Comparison of ENCODE assay signal across 2 cellular contexts in the genomic region with DNA sequence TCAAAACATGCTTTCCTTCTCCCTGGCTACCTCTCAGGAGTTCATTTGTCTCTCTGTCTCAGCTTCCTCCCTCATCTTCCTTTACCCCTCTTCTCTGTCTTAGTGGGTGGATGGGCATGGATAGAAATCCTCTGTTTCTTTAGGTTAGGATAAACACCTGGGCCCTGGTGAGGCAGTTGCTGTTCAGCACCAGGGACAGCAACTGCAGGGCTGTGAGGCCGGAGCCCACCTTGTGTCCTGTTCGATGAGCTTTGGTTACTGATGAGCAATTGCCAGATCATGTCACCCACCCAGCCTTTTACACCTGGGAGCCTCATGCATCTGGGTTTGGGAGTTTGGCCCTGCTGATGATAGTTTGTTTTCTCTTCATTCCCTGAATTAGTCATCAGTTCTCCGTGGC.
TF ChIP-seq lines count a peak whose summit lies in the region.

No MANE protein-coding gene starts in this region.

TF ChIP-seq in GM23338, 12 proteins besides CTCF, POLR2A, EP300 and RAD21:
- TF ChIP-seq REST (IDR thresholded peaks at IDR 0.05; ENCODE audit: unreplicated experiment) (peak; percentile 93), ZNF331 (CRISPR knock-in tag; IDR thresholded peaks at IDR 0.05; ENCODE audit: low read depth) (no peak)

TF ChIP-seq in H1, 55 proteins besides CTCF, POLR2A, EP300 and RAD21:
- TF ChIP-seq CHD1 (IDR thresholded peaks at IDR 0.05; ENCODE audit: low read depth, low read length), result no peak
- peak; percentile 76; a peak in 3 of 4 replicates for TF ChIP-seq SIN3A (conservative IDR thresholded peaks at IDR 0.05 in 1 of 2, IDR thresholded peaks at IDR 0.05 in 1 of 2; ENCODE audit: low read depth in 1 of 2, low read length in 2 of 2)
